1 cellular context compared by ENCODE assay signal in the genomic region with DNA sequence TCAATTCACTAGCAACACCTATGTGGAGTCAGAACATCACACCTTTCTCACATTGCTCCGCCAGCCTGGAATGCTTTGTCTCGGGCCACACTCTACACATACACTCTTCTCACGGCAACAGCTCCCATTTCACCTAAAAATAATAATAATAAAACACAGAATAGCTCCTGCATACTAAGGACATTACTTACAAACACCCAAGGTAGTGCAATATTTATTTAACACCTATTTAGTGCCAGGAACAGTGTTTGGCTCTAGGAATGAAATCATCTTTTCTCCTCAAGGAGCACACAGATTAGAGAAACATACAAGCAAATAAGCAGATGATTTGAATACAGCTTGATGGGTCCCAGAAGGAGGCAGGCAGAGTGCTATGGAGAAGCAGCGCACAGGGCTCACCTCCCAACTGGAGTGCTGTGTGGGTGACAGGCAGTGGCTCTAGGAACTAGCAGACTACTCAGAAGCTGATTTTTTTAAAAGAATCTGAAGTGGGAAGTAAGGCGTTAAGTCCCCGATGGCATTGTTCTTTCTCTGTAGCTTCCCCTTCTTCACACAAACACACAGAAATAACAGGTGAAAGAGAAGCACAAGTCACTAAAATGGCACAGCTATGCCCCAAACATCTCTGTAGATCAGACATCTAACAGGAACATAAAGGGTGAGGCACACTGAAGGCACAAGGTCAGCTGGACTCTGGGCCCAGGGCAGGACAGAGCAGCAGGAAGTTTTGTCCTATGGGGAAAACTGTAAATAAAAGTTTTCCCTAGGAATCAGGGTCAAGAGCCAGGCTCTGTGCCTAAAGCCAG.
TF ChIP-seq lines count a peak whose summit lies in the region.

No MANE protein-coding gene starts in this region.

TF ChIP-seq in HepG2, 621 proteins besides CTCF, POLR2A, EP300 and RAD21 (continued from another document and continues in another):
- TF ChIP-seq, protein P1, sequence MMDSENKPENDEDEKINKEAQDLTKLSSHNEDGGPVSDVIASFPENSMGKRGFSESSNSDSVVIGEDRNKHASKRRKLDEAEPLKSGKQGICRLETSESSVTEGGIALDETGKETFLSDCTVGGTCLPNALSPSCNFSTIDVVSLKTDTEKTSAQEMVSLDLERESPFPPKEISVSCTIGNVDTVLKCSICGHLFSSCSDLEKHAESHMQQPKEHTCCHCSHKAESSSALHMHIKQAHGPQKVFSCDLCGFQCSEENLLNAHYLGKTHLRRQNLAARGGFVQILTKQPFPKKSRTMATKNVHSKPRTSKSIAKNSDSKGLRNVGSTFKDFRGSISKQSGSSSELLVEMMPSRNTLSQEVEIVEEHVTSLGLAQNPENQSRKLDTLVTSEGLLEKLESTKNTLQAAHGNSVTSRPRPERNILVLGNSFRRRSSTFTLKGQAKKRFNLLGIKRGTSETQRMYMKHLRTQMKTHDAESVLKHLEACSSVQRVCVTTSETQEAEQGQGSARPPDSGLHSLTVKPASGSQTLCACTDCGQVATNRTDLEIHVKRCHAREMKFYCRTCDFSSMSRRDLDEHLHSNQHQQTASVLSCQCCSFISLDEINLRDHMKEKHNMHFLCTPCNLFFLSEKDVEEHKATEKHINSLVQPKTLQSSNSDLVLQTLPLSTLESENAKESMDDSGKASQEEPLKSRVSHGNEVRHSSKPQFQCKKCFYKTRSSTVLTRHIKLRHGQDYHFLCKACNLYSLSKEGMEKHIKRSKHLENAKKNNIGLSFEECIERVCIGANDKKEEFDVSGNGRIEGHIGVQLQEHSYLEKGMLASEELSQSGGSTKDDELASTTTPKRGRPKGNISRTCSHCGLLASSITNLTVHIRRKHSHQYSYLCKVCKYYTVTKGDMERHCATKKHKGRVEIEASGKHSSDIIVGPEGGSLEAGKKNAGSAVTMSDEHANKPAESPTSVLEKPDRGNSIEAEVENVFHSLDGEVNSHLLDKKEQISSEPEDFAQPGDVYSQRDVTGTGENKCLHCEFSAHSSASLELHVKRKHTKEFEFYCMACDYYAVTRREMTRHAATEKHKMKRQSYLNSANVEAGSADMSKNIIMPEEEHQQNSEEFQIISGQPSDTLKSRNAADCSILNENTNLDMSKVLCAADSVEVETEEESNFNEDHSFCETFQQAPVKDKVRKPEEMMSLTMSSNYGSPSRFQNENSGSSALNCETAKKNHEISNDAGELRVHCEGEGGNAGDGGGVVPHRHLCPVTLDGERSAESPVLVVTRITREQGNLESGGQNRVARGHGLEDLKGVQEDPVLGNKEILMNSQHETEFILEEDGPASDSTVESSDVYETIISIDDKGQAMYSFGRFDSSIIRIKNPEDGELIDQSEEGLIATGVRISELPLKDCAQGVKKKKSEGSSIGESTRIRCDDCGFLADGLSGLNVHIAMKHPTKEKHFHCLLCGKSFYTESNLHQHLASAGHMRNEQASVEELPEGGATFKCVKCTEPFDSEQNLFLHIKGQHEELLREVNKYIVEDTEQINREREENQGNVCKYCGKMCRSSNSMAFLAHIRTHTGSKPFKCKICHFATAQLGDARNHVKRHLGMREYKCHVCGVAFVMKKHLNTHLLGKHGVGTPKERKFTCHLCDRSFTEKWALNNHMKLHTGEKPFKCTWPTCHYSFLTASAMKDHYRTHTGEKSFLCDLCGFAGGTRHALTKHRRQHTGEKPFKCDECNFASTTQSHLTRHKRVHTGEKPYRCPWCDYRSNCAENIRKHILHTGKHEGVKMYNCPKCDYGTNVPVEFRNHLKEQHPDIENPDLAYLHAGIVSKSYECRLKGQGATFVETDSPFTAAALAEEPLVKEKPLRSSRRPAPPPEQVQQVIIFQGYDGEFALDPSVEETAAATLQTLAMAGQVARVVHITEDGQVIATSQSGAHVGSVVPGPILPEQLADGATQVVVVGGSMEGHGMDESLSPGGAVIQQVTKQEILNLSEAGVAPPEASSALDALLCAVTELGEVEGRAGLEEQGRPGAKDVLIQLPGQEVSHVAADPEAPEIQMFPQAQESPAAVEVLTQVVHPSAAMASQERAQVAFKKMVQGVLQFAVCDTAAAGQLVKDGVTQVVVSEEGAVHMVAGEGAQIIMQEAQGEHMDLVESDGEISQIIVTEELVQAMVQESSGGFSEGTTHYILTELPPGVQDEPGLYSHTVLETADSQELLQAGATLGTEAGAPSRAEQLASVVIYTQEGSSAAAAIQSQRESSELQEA (CRISPR knock-in tag; IDR thresholded peaks at IDR 0.05; ENCODE audit: not compliant biosample characterization), result no peak
- TF ChIP-seq, protein P2, sequence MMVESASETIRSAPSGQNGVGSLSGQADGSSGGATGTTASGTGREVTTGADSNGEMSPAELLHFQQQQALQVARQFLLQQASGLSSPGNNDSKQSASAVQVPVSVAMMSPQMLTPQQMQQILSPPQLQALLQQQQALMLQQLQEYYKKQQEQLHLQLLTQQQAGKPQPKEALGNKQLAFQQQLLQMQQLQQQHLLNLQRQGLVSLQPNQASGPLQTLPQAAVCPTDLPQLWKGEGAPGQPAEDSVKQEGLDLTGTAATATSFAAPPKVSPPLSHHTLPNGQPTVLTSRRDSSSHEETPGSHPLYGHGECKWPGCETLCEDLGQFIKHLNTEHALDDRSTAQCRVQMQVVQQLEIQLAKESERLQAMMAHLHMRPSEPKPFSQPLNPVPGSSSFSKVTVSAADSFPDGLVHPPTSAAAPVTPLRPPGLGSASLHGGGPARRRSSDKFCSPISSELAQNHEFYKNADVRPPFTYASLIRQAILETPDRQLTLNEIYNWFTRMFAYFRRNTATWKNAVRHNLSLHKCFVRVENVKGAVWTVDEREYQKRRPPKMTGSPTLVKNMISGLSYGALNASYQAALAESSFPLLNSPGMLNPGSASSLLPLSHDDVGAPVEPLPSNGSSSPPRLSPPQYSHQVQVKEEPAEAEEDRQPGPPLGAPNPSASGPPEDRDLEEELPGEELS (CRISPR knock-in tag; IDR thresholded peaks at IDR 0.05), result peak; percentile 72
- TF ChIP-seq KLF11 (CRISPR knock-in tag; IDR thresholded peaks at IDR 0.05) (no peak), BORCS8-MEF2B (CRISPR knock-in tag; IDR thresholded peaks at IDR 0.05) (no peak), KLF16 (CRISPR knock-in tag; IDR thresholded peaks at IDR 0.05) (no peak), SIX4 (CRISPR knock-in tag; IDR thresholded peaks at IDR 0.05) (0 out of 2 replicates have a peak, but pooled peaks have one; percentile 10), ARNT2 (CRISPR knock-in tag; IDR thresholded peaks at IDR 0.05; ENCODE audit: low read depth) (no peak), ZNF20 (CRISPR knock-in tag; IDR thresholded peaks at IDR 0.05) (no peak), ZNF772 (CRISPR knock-in tag; IDR thresholded peaks at IDR 0.05) (no peak), ZNF260 (CRISPR knock-in tag; IDR thresholded peaks at IDR 0.05; ENCODE audit: borderline replicate concordance, low read depth) (no peak), ZNF614 (CRISPR knock-in tag; IDR thresholded peaks at IDR 0.05; ENCODE audit: borderline replicate concordance) (no peak), TBX3 (IDR thresholded peaks at IDR 0.05; ENCODE audit: borderline replicate concordance) (no peak), POLR2G (IDR thresholded peaks at IDR 0.05; ENCODE audit: low read depth, low read length) (no peak), SETDB1 (CRISPR knock-in tag; IDR thresholded peaks at IDR 0.05; ENCODE audit: borderline replicate concordance) (no peak), PPARG (CRISPR knock-in tag; conservative IDR thresholded peaks at IDR 0.05) (peak; percentile 54; the same call in 1 of the 2 replicates), TARDBP (CRISPR knock-in tag; IDR thresholded peaks at IDR 0.05) (no peak)
- TF ChIP-seq, protein P3, sequence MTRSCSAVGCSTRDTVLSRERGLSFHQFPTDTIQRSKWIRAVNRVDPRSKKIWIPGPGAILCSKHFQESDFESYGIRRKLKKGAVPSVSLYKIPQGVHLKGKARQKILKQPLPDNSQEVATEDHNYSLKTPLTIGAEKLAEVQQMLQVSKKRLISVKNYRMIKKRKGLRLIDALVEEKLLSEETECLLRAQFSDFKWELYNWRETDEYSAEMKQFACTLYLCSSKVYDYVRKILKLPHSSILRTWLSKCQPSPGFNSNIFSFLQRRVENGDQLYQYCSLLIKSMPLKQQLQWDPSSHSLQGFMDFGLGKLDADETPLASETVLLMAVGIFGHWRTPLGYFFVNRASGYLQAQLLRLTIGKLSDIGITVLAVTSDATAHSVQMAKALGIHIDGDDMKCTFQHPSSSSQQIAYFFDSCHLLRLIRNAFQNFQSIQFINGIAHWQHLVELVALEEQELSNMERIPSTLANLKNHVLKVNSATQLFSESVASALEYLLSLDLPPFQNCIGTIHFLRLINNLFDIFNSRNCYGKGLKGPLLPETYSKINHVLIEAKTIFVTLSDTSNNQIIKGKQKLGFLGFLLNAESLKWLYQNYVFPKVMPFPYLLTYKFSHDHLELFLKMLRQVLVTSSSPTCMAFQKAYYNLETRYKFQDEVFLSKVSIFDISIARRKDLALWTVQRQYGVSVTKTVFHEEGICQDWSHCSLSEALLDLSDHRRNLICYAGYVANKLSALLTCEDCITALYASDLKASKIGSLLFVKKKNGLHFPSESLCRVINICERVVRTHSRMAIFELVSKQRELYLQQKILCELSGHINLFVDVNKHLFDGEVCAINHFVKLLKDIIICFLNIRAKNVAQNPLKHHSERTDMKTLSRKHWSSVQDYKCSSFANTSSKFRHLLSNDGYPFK (CRISPR knock-in tag; IDR thresholded peaks at IDR 0.05; ENCODE audit: borderline replicate concordance), result no peak
- TF ChIP-seq, protein P4, sequence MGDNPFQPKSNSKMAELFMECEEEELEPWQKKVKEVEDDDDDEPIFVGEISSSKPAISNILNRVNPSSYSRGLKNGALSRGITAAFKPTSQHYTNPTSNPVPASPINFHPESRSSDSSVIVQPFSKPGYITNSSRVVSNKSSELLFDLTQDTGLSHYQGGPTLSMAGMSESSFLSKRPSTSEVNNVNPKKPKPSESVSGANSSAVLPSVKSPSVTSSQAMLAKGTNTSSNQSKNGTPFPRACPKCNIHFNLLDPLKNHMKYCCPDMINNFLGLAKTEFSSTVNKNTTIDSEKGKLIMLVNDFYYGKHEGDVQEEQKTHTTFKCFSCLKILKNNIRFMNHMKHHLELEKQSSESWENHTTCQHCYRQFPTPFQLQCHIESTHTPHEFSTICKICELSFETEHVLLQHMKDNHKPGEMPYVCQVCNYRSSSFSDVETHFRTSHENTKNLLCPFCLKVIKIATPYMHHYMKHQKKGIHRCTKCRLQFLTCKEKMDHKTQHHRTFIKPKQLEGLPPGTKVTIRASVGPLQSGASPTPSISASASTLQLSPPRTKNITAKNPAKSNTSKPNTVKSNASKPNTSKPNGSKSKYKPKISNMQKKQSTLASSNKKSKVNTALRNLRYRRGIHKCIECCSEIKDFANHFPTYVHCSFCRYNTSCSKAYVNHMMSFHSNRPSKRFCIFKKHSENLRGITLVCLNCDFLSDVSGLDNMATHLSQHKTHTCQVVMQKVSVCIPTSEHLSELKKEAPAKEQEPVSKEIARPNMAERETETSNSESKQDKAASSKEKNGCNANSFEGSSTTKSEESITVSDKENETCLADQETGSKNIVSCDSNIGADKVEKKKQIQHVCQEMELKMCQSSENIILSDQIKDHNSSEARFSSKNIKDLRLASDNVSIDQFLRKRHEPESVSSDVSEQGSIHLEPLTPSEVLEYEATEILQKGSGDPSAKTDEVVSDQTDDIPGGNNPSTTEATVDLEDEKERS (CRISPR knock-in tag; IDR thresholded peaks at IDR 0.05), result no peak
- TF ChIP-seq, protein P5, sequence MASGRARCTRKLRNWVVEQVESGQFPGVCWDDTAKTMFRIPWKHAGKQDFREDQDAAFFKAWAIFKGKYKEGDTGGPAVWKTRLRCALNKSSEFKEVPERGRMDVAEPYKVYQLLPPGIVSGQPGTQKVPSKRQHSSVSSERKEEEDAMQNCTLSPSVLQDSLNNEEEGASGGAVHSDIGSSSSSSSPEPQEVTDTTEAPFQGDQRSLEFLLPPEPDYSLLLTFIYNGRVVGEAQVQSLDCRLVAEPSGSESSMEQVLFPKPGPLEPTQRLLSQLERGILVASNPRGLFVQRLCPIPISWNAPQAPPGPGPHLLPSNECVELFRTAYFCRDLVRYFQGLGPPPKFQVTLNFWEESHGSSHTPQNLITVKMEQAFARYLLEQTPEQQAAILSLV (CRISPR knock-in tag; IDR thresholded peaks at IDR 0.05; ENCODE audit: borderline replicate concordance), result no peak
- TF ChIP-seq, protein P6, sequence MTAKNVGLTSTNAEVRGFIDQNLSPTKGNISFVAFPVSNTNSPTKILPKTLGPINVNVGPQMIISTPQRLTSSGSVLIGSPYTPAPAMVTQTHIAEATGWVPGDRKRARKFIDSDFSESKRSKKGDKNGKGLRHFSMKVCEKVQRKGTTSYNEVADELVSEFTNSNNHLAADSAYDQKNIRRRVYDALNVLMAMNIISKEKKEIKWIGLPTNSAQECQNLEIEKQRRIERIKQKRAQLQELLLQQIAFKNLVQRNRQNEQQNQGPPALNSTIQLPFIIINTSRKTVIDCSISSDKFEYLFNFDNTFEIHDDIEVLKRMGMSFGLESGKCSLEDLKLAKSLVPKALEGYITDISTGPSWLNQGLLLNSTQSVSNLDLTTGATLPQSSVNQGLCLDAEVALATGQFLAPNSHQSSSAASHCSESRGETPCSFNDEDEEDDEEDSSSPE (CRISPR knock-in tag; IDR thresholded peaks at IDR 0.05), result no peak
- TF ChIP-seq, protein P7, sequence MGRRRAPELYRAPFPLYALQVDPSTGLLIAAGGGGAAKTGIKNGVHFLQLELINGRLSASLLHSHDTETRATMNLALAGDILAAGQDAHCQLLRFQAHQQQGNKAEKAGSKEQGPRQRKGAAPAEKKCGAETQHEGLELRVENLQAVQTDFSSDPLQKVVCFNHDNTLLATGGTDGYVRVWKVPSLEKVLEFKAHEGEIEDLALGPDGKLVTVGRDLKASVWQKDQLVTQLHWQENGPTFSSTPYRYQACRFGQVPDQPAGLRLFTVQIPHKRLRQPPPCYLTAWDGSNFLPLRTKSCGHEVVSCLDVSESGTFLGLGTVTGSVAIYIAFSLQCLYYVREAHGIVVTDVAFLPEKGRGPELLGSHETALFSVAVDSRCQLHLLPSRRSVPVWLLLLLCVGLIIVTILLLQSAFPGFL (CRISPR knock-in tag; IDR thresholded peaks at IDR 0.05), result no peak
- TF ChIP-seq, protein P8, sequence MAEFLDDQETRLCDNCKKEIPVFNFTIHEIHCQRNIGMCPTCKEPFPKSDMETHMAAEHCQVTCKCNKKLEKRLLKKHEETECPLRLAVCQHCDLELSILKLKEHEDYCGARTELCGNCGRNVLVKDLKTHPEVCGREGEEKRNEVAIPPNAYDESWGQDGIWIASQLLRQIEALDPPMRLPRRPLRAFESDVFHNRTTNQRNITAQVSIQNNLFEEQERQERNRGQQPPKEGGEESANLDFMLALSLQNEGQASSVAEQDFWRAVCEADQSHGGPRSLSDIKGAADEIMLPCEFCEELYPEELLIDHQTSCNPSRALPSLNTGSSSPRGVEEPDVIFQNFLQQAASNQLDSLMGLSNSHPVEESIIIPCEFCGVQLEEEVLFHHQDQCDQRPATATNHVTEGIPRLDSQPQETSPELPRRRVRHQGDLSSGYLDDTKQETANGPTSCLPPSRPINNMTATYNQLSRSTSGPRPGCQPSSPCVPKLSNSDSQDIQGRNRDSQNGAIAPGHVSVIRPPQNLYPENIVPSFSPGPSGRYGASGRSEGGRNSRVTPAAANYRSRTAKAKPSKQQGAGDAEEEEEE (CRISPR knock-in tag; IDR thresholded peaks at IDR 0.05; ENCODE audit: borderline replicate concordance), result no peak
